Comparison of ENCODE assay signal across 20 cellular contexts in the genomic region with DNA sequence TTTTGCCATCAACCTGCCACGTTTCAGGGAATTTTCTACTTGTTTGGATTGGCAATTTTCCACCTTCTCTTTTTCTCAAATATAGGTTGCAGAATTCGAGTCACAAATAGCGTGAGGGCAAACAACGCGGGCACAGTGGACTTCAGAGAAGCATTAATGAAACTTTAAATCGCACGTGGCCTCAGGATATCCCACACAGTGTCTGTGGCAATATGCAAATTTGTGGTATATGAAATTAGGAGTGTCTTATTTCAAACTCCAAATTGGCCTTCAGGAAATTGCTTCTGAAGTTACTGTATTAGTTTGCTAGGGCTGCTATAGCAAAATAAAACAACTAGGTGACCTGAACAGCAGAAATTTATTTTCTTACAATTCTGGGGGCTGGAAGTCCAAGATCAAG.
"Had no signal": no experiment of that assay in that cellular context is flagged by ENCODE, and none has a peak within 500 bp of the region (broad histone marks: within the 10 kb centered on the region; RNA-seq: fewer than 3 reads in every experiment).

No MANE protein-coding gene starts in this region.

- ATAC-seq: K562, Panc1, PC-3, SK-N-SH treated with all-trans-retinoic acid at 6 μM for 48 hours, T-helper 17 cell had no signal

- DNase-seq: NCI-H1092 treated with DMSO at 0.1 percent for 48 hours; NCI-H1436; NCI-H187; NCI-H2029; NCI-H2081 treated with DMSO at 0.1 percent for 48 hours; NCI-H2171; NCI-H226; NCI-H446; NCI-H510A; NCI-H524 treated with DMSO at 0.1 percent for 48 hours; NCI-H774; NK-92 treated with Interleukin-12 subunit alpha and Interleukin-12 subunit beta, amount 100 ng/mL, for 24 hours; PC-3; SHP77 treated with DMSO at 0.1 percent for 48 hours; SJCRH30; T-helper 1 cell; T-helper 17 cell had no signal
